8 cellular contexts compared by ENCODE assay signal in the genomic region with DNA sequence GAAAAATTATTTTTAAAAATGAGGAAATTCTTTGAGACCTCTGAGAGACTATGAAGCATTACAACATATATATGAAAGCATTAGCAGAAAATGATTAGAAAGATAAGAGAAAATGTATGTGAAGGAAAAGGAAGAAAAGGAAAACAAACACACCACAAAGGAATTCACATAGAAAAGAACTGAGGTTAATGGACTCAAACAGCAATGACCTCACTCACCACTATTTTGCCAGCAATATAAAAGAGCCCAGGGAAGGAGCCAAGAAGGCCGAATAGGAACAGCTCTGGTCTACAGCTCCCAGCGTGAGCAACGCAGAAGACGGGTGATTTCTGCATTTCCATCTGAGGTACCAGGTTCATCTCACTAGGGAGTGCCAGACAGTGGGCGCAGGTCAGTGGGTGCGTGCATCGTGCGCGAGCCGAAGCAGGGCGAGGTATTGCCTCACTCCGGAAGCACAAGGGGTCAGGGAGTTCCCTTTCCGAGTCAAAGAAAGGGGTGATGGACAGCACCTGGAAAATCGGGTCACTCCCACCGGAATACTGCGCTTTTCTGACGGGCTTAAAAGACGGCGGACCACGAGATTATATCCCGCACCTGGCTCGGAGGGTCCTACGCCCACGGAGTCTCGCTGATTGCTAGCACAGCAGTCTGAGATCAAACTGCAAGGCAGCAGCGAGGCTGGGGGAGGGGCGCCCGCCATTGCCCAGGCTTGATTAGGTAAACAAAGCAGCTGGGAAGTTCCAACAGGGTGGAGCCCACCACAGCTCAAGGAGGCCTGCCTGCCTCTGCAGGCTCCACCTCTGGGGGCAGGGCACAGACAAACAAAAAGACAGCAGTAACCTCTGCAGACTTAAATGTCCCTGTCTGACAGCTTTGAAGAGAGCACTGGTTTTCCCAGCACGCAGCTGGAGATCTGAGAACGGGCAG.
DNase-seq lines count a peak whose midpoint lies in the region; ATAC-seq, FAIRE-seq and TF ChIP-seq lines count a peak whose summit lies in the region.
"Not testable (repeated sequence)": the region's sequence is repeated elsewhere in the genome, so short reads cannot be mapped to it uniquely, and the experiment has no call there.

No MANE protein-coding gene starts in this region.

- H3K27ac Mint-ChIP-seq in endodermal cell (peak overlapping the region; percentile 99), nephron progenitor cell (peak overlapping the region; percentile 40)

- H3K36me3 Mint-ChIP-seq in endodermal cell (ENCODE audit: low read depth) (peaks cover 10% of the 10 kb centered on the region), nephron progenitor cell (ENCODE audit: low read depth) (peaks cover 11% of the 10 kb centered on the region)

- H3F3A ChIP-seq in PC-3 (ENCODE audit: low read length, unreplicated experiment): not testable (repeated sequence)

- not testable (repeated sequence) for H3K27me3 ChIP-seq in HUES6 (ENCODE audit: control insufficient read depth, insufficient read depth, low read length); PC-3 (ENCODE audit: low read length); endodermal cell (ENCODE audit: control insufficient read depth, insufficient read depth, low read length, poor library complexity, severe bottlenecking)

- H3K9me3 Mint-ChIP-seq in endodermal cell (peaks cover 26% of the 10 kb centered on the region), nephron progenitor cell (peaks cover 28% of the 10 kb centered on the region)

- peak overlapping the region; percentile 72 for H3K4me3 Mint-ChIP-seq in endodermal cell
- peak overlapping the region; percentile 46 for H3K4me3 Mint-ChIP-seq in nephron progenitor cell

- not testable (repeated sequence) for TF ChIP-seq CTCF in PC-3 (conservative IDR thresholded peaks at IDR 0.05; ENCODE audit: low read depth, low read length); astrocyte of the cerebellum (IDR thresholded peaks at IDR 0.05; ENCODE audit: low read depth, low read length, missing control alignments); endodermal cell (conservative IDR thresholded peaks at IDR 0.05); nephron progenitor cell (IDR thresholded peaks at IDR 0.05)

- not testable (repeated sequence) for H3K9me2 ChIP-seq in PC-3 (replicated peaks; ENCODE audit: low read length)

- H3K9ac ChIP-seq in HUES6 (ENCODE audit: low read length): peak overlapping the region; percentile 82
- not testable (repeated sequence) for H3K9ac ChIP-seq in PC-3 (ENCODE audit: low read length)
- H3K9ac ChIP-seq in endodermal cell (ENCODE audit: extremely low read depth, low read length, poor library complexity, severe bottlenecking): peak overlapping the region; percentile 32

- H4K20me1 ChIP-seq in PC-3 (ENCODE audit: low read length): not testable (repeated sequence)

- BruUV-seq in PC-3 (replicated peaks; lab: Mats Ljungman, UMichigan): TSS peak; percentile 35

- H2AFZ ChIP-seq in PC-3 (ENCODE audit: low read length): not testable (repeated sequence)

- not testable (repeated sequence) for H3K27me3 Mint-ChIP-seq in endodermal cell (ENCODE audit: insufficient read depth); nephron progenitor cell (ENCODE audit: low read depth, poor library complexity)

- in situ Hi-C loops in astrocyte of the cerebellum (cut with HindIII; ENCODE audit: low sequenced_read_pairs): not testable (repeated sequence)

- H3K36me3 ChIP-seq in HUES6 (ENCODE audit: control insufficient read depth, insufficient read depth, low read length); PC-3 (ENCODE audit: low read depth, low read length); endodermal cell (ENCODE audit: control insufficient read depth, insufficient read depth, low read length): not testable (repeated sequence)

- ATAC-seq in PC-3: peak; percentile 79

- intact Hi-C loops in PC-3 (cut with micrococcal nuclease): loop anchor here (2.0 to 5.0 kb wide), 2 partner anchors 30 to 469 kb away; no protein-coding TSS in a partner anchor

- not testable (repeated sequence) for H3K4me2 ChIP-seq in PC-3 (ENCODE audit: low read length)

- peaks cover 11% of the 10 kb centered on the region for H3K4me1 Mint-ChIP-seq in endodermal cell
- H3K4me1 Mint-ChIP-seq in nephron progenitor cell: not testable (repeated sequence)

- peak overlapping the region; percentile 72 for H3K4me3 ChIP-seq in HUES6 (ENCODE audit: low read depth, low read length)
- H3K4me3 ChIP-seq in PC-3 (ENCODE audit: low read length): 0 out of 2 replicates have a peak overlapping the region, but pooled peaks have one; percentile 15
- not testable (repeated sequence) for H3K4me3 ChIP-seq in astrocyte of the cerebellum (ENCODE audit: low read depth, low read length)
- H3K4me3 ChIP-seq in endodermal cell (ENCODE audit: low read length): peak overlapping the region; percentile 73
- peak overlapping the region; percentile 35 for H3K4me3 ChIP-seq in iPS-11a (ENCODE audit: low read depth, low read length)

- H3K27ac ChIP-seq in HUES6 (ENCODE audit: low read depth, low read length): peak overlapping the region; percentile 43; the same call in 1 of the 2 replicates
- not testable (repeated sequence) for H3K27ac ChIP-seq in PC-3 (ENCODE audit: low read length); endodermal cell (ENCODE audit: low read depth, low read length)

- H3K9me3 ChIP-seq in HUES6 (ENCODE audit: control insufficient read depth, insufficient read depth, low read depth, low read length); PC-3 (ENCODE audit: low read length); endodermal cell (ENCODE audit: control insufficient read depth, low read length): not testable (repeated sequence)

- peak; percentile 77 for DNase-seq in ELF-1 (ENCODE audit: low read depth, low spot score)
- DNase-seq in PC-3: peak; percentile 18
- peak; percentile 39 for DNase-seq in astrocyte of the cerebellum (ENCODE audit: low read depth)
- peak; percentile 73 for DNase-seq in endodermal cell
- DNase-seq in nephron progenitor cell: not testable (repeated sequence)
- DNase-seq in urothelium cell line (ENCODE audit: low spot score): peak; percentile 17

- not testable (repeated sequence) for FAIRE-seq in urothelium cell line (lab: Jason Lieb, UNC)

- not testable (repeated sequence) for H3K4me1 ChIP-seq in HUES6 (ENCODE audit: control insufficient read depth, insufficient read depth, low read length); PC-3 (ENCODE audit: insufficient read depth, low read length); endodermal cell (ENCODE audit: control insufficient read depth, insufficient read depth, low read length)

- H3K79me2 ChIP-seq in PC-3 (ENCODE audit: low read length): not testable (repeated sequence)

- WGBS in endodermal cell (ENCODE audit: insufficient coverage in 1 of 2, insufficient read length in 1 of 2), 2 experiments: 71 to 93% methylated on average over 6 to 26 of the region's 30 CpGs

- CTCF ChIA-PET in PC-3 (lab: Charles Lee): interaction anchor here (0.5 kb wide), 1 partner anchor 13 kb away, joined by 5 read pairs; no protein-coding TSS in a partner anchor

- POLR2A ChIA-PET in PC-3 (lab: Charles Lee; ENCODE audit: unreplicated experiment): not testable (repeated sequence)
